ENCODE assay signal across 9 cellular contexts in genomic region chr3:72144773-72145505, GRCh38.
DNase-seq lines count a peak whose midpoint lies in the region; ATAC-seq, FAIRE-seq and TF ChIP-seq lines count a peak whose summit lies in the region.
"Had no signal": no experiment of that assay in that cellular context is flagged by ENCODE, and none has a peak within 500 bp of the region (broad histone marks: within the 10 kb centered on the region; RNA-seq: fewer than 3 reads in every experiment).

No MANE protein-coding gene starts in this region.

- no peak overlapping the region for H3K9ac ChIP-seq in HepG2 (ENCODE audit: insufficient read depth, low read depth, low read length)

- no peak for TF ChIP-seq POLR2A in GM12891 (IDR thresholded peaks at IDR 0.05; ENCODE audit: low read depth, low read length)
- no peak for TF ChIP-seq POLR2A in HepG2 (IDR thresholded peaks at IDR 0.05; ENCODE audit: insufficient read depth in 1 of 2, low read depth in 2 of 2, low read length in 2 of 2)

- no peaks in the 10 kb centered on the region for H3K36me3 ChIP-seq in HepG2 (replicated peaks in 1 of 2; ENCODE audit: control insufficient read depth in 1 of 2, insufficient read depth in 2 of 2, low read length in 2 of 2)
- H3K36me3 ChIP-seq in effector memory CD4-positive, alpha-beta T cell (ENCODE audit: control insufficient read depth, insufficient read depth, low read length) = no peaks in the 10 kb centered on the region

- ATAC-seq in GM21717 (IDR thresholded peaks at IDR 0.05; ENCODE audit: unreplicated experiment) = peak; percentile 63
- ATAC-seq in HepG2 = peak; percentile 71

- H3K9me3 ChIP-seq in HepG2 (ENCODE audit: low read length) = no peaks in the 10 kb centered on the region
- no peaks in the 10 kb centered on the region for H3K9me3 ChIP-seq in effector memory CD4-positive, alpha-beta T cell (ENCODE audit: control insufficient read depth, low read length)

- FAIRE-seq in GM12891 (lab: Jason Lieb, UNC) = peak; percentile 59
- peak; percentile 63 for FAIRE-seq in HepG2 (lab: Jason Lieb, UNC)

- H3K4me3 ChIP-seq in HepG2 (replicated peaks in 1 of 3; ENCODE audit: insufficient read depth in 1 of 3, low read depth in 2 of 3, low read length in 3 of 3) = peak overlapping the region in 1 of 3 experiments; percentile 6; a peak in 2 of 6 replicates
- H3K4me3 ChIP-seq in effector memory CD4-positive, alpha-beta T cell (ENCODE audit: insufficient read depth, low read depth, low read length, poor library complexity, severe bottlenecking) = no peak overlapping the region

- POLR2A ChIA-PET in HepG2 (lab: Yijun Ruan, JAX) = interaction anchor here (1.8 kb wide), 1 partner anchor 10 kb away, joined by 9 read pairs; no protein-coding TSS in a partner anchor

- DNase-seq in GM12891 (ENCODE audit: insufficient read length, low spot score) (no peak), NOMO-1 treated with dmso at 0.1 percent for 144 hours (lab: John Stamatoyannopoulos, UW; ENCODE audit: unreplicated experiment) (peak; percentile 27), HepG2 (ENCODE audit: low spot score) (peak; percentile 48), NCI-H2196 treated with DMSO at 0.1 percent for 48 hours (lab: John Stamatoyannopoulos, UW; ENCODE audit: unreplicated experiment) (no peak), DMS79 (lab: John Stamatoyannopoulos, UW) (no peak), globus pallidus (ENCODE audit: low spot score) (no peak)
- no peak for DNase-seq in effector memory CD4-positive, alpha-beta T cell
- DNase-seq: SW 1271 had no signal

- no peaks in the 10 kb centered on the region; a peak in 1 of 5 replicates for H3K27me3 ChIP-seq in HepG2 (ENCODE audit: control insufficient read depth in 1 of 2, insufficient read depth in 2 of 2, low read length in 2 of 2)
- no peaks in the 10 kb centered on the region for H3K27me3 ChIP-seq in effector memory CD4-positive, alpha-beta T cell (replicated peaks; ENCODE audit: control insufficient read depth, insufficient read depth, low read length, poor library complexity, severe bottlenecking)

- in situ Hi-C loops in HepG2 (cut with HindIII; ENCODE audit: extremely low pct_ligation_motif_present, low pct_unique_long_range_greater_than_20kb) = no loop called here

- TF ChIP-seq EP300 in HepG2 (IDR thresholded peaks at IDR 0.05; ENCODE audit: low read depth in 2 of 2, low read length in 2 of 2) = peak in 1 of 2 experiments; percentile 50; a peak in 2 of 4 replicates
- TF ChIP-seq EP300 in HepG2 (CRISPR knock-in tag; IDR thresholded peaks at IDR 0.05; ENCODE audit: borderline replicate concordance) = no peak

- H3K4me2 ChIP-seq in HepG2 (ENCODE audit: low read depth, low read length) = peak overlapping the region; percentile 60

- BruUV-seq in HepG2 (replicated peaks; lab: Mats Ljungman, UMichigan) = no TSS peak

- H3K27ac ChIP-seq in HepG2 (ENCODE audit: extremely low read length, insufficient read depth, low read length) = peak overlapping the region; percentile 34
- H3K27ac ChIP-seq in effector memory CD4-positive, alpha-beta T cell (ENCODE audit: insufficient read depth, low read length, poor library complexity, severe bottlenecking) = no peak overlapping the region

- WGBS in HepG2 (ENCODE audit: low lambda C conversion rate) = 22% methylated on average over 10 of the region's 10 CpGs

- H4K20me1 ChIP-seq in HepG2 (ENCODE audit: insufficient read depth, low read length) = no peaks in the 10 kb centered on the region

- no peak for TF ChIP-seq CTCF in HepG2 (CRISPR knock-in tag; IDR thresholded peaks at IDR 0.05)

- CTCF ChIA-PET in HepG2 (lab: Yijun Ruan, JAX; ENCODE audit: low intra/inter-chr PET ratio, low total read pairs) = no interaction called here

- H2AFZ ChIP-seq in HepG2 (ENCODE audit: low read length) = no peak overlapping the region

- TF ChIP-seq RAD21 in HepG2 (CRISPR knock-in tag; IDR thresholded peaks at IDR 0.05) = no peak

- no peaks in the 10 kb centered on the region for H3K79me2 ChIP-seq in HepG2 (ENCODE audit: insufficient read depth, low read length)

- peaks cover 55% of the 10 kb centered on the region for H3K4me1 ChIP-seq in HepG2 (ENCODE audit: insufficient read depth, low read length)
- H3K4me1 ChIP-seq in effector memory CD4-positive, alpha-beta T cell (ENCODE audit: control insufficient read depth, insufficient read depth, low read length, poor library complexity, severe bottlenecking) = no peaks in the 10 kb centered on the region

- intact Hi-C loops in HepG2 (cut with micrococcal nuclease; ENCODE audit: unreplicated experiment) = no loop called here

TF ChIP-seq in GM12891, 5 proteins besides CTCF, POLR2A, EP300 and RAD21:
- TF ChIP-seq PAX5 (IDR thresholded peaks at IDR 0.05; ENCODE audit: insufficient read depth, low read length, severe bottlenecking) = no peak
- no peak for TF ChIP-seq POU2F2 (IDR thresholded peaks at IDR 0.05; ENCODE audit: low read depth, low read length)
- no peak for TF ChIP-seq TAF1 (IDR thresholded peaks at IDR 0.05; ENCODE audit: low read depth, low read length)
- peak; percentile 85 for TF ChIP-seq SPI1 (IDR thresholded peaks at IDR 0.05; ENCODE audit: low read depth, low read length)

TF ChIP-seq in HepG2, 621 proteins besides CTCF, POLR2A, EP300 and RAD21 (continues in another document):
- TF ChIP-seq STAG1 (CRISPR knock-in tag; IDR thresholded peaks at IDR 0.05) = peak; percentile 10; the same call in 1 of the 2 replicates
- TF ChIP-seq ZC3H4 (CRISPR knock-in tag; IDR thresholded peaks at IDR 0.05; ENCODE audit: borderline replicate concordance) = no peak
- TF ChIP-seq, protein P1, sequence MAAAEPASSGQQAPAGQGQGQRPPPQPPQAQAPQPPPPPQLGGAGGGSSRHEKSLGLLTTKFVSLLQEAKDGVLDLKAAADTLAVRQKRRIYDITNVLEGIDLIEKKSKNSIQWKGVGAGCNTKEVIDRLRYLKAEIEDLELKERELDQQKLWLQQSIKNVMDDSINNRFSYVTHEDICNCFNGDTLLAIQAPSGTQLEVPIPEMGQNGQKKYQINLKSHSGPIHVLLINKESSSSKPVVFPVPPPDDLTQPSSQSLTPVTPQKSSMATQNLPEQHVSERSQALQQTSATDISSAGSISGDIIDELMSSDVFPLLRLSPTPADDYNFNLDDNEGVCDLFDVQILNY (CRISPR knock-in tag; conservative IDR thresholded peaks at IDR 0.05) = no peak
- peak; percentile 48; the same call in 1 of the 2 replicates for TF ChIP-seq ZNF501 (CRISPR knock-in tag; IDR thresholded peaks at IDR 0.05)
- no peak for TF ChIP-seq DBP (CRISPR knock-in tag; IDR thresholded peaks at IDR 0.05; ENCODE audit: not compliant biosample characterization)
- TF ChIP-seq GABPB1 (CRISPR knock-in tag; IDR thresholded peaks at IDR 0.05) = no peak; the same call in 1 of the 2 replicates
- TF ChIP-seq ZNF674 (CRISPR knock-in tag; IDR thresholded peaks at IDR 0.05; ENCODE audit: low read depth) = no peak
- TF ChIP-seq FOXA1 (IDR thresholded peaks at IDR 0.05) = no peak
- no peak for TF ChIP-seq FOXA1 (CRISPR knock-in tag; IDR thresholded peaks at IDR 0.05)
- no peak for TF ChIP-seq ZKSCAN1 (IDR thresholded peaks at IDR 0.05; ENCODE audit: low read length)
- TF ChIP-seq ZNF513 (CRISPR knock-in tag; conservative IDR thresholded peaks at IDR 0.05) = no peak
- peak; percentile 83 for TF ChIP-seq NR2F2 (IDR thresholded peaks at IDR 0.05; ENCODE audit: borderline replicate concordance, low read depth)
- no peak for TF ChIP-seq SMYD3 (CRISPR knock-in tag; IDR thresholded peaks at IDR 0.05)
- no peak for TF ChIP-seq ZNF670 (CRISPR knock-in tag; IDR thresholded peaks at IDR 0.05; ENCODE audit: borderline replicate concordance)
- no peak for TF ChIP-seq NFE2L2 (IDR thresholded peaks at IDR 0.05; ENCODE audit: low read length)
- no peak for TF ChIP-seq NFYC (CRISPR knock-in tag; IDR thresholded peaks at IDR 0.05)
- TF ChIP-seq FLYWCH1 (CRISPR knock-in tag; IDR thresholded peaks at IDR 0.05) = no peak
- TF ChIP-seq, protein P2, sequence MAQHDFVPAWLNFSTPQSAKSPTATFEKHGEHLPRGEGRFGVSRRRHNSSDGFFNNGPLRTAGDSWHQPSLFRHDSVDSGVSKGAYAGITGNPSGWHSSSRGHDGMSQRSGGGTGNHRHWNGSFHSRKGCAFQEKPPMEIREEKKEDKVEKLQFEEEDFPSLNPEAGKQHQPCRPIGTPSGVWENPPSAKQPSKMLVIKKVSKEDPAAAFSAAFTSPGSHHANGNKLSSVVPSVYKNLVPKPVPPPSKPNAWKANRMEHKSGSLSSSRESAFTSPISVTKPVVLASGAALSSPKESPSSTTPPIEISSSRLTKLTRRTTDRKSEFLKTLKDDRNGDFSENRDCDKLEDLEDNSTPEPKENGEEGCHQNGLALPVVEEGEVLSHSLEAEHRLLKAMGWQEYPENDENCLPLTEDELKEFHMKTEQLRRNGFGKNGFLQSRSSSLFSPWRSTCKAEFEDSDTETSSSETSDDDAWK (CRISPR knock-in tag; IDR thresholded peaks at IDR 0.05) = no peak

Comparison
In these comparisons a context has a peak if more than half of its experiments do, and no peak if none do; other contexts are left out.
1. DNase-seq: peak in NOMO-1 treated with dmso at 0.1 percent for 144 hours (single experiment) and HepG2 (single experiment); none in GM12891 (single experiment), effector memory CD4-positive, alpha-beta T cell (0 of 3), NCI-H2196 treated with DMSO at 0.1 percent for 48 hours (single experiment), DMS79 (single experiment) and globus pallidus (single experiment).